ENCODE assay signal across 27 cellular contexts in the genomic region with DNA sequence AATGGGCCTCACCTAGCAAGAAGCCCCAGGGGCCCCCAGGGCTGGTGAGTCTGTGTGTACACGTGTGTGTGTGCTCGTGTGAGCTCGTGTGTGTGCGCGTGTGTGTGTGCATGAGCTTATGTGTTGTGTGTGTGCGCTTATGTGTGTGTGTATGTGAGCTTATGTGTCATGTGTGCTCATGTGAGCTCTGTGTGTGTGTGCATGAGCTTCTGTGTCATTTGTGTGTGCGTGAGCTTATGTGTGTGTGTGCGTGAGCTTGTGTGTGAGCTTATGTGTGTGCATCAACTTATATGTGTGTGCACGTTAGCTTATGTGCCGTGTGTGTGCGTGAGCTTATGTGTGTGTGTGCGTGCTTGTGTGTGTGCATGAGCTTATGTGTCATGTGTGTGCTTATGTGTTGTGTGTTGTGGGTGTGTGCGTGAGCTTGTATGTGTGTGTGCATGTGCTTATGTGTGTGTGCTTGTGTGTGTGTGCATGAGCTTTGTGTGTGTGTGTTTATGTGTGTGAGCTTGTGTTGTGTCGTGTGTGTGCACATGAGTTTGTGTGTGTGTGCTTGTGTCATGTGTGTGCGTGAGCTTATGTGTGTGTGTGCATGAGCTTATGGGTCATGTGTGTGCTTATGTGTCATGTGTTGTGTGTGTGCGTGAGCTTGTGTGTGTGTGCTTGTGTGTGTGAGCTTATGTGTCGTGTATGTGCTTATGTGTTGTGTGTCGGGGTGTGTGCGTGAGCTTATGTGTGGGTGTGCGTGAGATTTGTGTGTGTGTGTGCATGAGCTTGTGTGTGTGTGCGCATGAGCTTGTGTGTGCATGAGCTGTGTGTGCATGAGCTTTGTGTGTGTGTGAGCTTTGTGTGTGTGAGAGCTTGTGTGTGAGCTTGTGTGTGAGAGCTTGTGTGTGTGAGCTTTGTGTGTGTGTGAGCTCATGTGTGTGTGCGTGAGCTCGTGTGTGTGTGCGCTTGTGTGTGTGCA. TPM values are rescaled to one million over a fixed set of nuclear protein-coding genes. Genes with fewer than 3 reads are reported as not detected.
"Had no signal": no experiment of that assay in that cellular context is flagged by ENCODE, and none has a peak within 500 bp of the region (broad histone marks: within the 10 kb centered on the region; RNA-seq: fewer than 3 reads in every experiment).

No MANE protein-coding gene starts in this region.

- FAIRE-seq: pancreas had no signal

- DNase-seq: activated CD4-positive, alpha-beta T cell treated with anti-CD3 and anti-CD28 coated beads for 48 hours; activated CD4-positive, alpha-beta T cell treated with anti-CD3 and anti-CD28 coated beads, Interleukin-2, amount 50 U/mL, for 48 hours; activated CD8-positive, alpha-beta memory T cell treated with anti-CD3 and anti-CD28 coated beads for 24 hours; activated effector memory CD4-positive, alpha-beta T cell treated with anti-CD3 and anti-CD28 coated beads, Interleukin-2, amount 50 U/mL, for 16 hours; activated naive CD4-positive, alpha-beta T cell treated with anti-CD3 and anti-CD28 coated beads for 36 hours; activated naive CD8-positive, alpha-beta T cell treated with anti-CD3 and anti-CD28 coated beads for 36 hours; adrenal gland; caudate nucleus; effector CD4-positive, alpha-beta T cell; foreskin keratinocyte; naive B cell; stimulated activated CD4-positive, alpha-beta T cell treated with anti-CD3 and anti-CD28 coated beads, Interleukin-2, amount 100 ng/mL, for 48 hours; stimulated activated naive CD4-positive, alpha-beta T cell treated with Interleukin-2 at 50 U/mL for 16 hours; T-helper 9 cell; WERI-Rb-1 had no signal

- ATAC-seq: activated CD4-positive, CD25-positive, alpha-beta regulatory T cell treated with anti-CD3 and anti-CD28 coated beads, Interleukin-2, amount 50 U/mL, for 24 hours; foreskin keratinocyte; heart left ventricle; pancreas; psoas muscle had no signal

- H3K27ac ChIP-seq: esophagus muscularis mucosa, foreskin keratinocyte, heart left ventricle, pancreas, psoas muscle, tibial nerve, WERI-Rb-1 had no signal

- H3K4me1 ChIP-seq: adrenal gland, foreskin keratinocyte, pancreas had no signal

- H3K36me3 ChIP-seq: adrenal gland, esophagus muscularis mucosa, heart left ventricle, pancreas, tibial nerve, WERI-Rb-1 had no signal

- H3K27me3 ChIP-seq: adrenal gland, pancreas had no signal

- H3K4me3 ChIP-seq: adrenal gland, esophagus muscularis mucosa, heart left ventricle, pancreas, psoas muscle, tibial nerve had no signal

- H3K9me3 ChIP-seq: adrenal gland, esophagus muscularis mucosa, heart left ventricle, pancreas, psoas muscle had no signal

RNA-seq across cellular contexts. Expression of a gene that starts 29.1 kb away (rescaled TPM):
- total RNA-seq: activated naive CD4-positive, alpha-beta T cell treated with anti-CD3 and anti-CD28 coated beads for 36 hours; activated naive CD8-positive, alpha-beta T cell treated with anti-CD3 and anti-CD28 coated beads for 36 hours; adrenal gland; aorta; chondrocyte; esophagus muscularis mucosa; foreskin keratinocyte; heart left ventricle; liver; mesothelial cell of epicardium; pancreas; temporal lobe had no signal
- polyA plus RNA-seq: adrenal gland, aorta, foreskin keratinocyte, heart left ventricle, liver, pancreas, urinary bladder had no signal

RNA-seq across cellular contexts. Expression of a gene that starts 38.9 kb away (rescaled TPM):
- total RNA-seq: foreskin keratinocyte had no signal
- polyA plus RNA-seq: foreskin keratinocyte had no signal
